In genomic region chr10:119290301-119291036, GRCh38 we compare ENCODE assay signal across 10 cellular contexts.
DNase-seq lines count a peak whose midpoint lies in the region; ATAC-seq and TF ChIP-seq lines count a peak whose summit lies in the region.
"Had no signal": no experiment of that assay in that cellular context is flagged by ENCODE, and none has a peak within 500 bp of the region (broad histone marks: within the 10 kb centered on the region; RNA-seq: fewer than 3 reads in every experiment).

No MANE protein-coding gene starts in this region.

- peak in 3 of 9 donors; percentile 14 to 32 (median 18) for TF ChIP-seq CTCF in heart right ventricle (IDR thresholded peaks at IDR 0.05)
- peak; percentile 28 for TF ChIP-seq CTCF in cardiac fibroblast (IDR thresholded peaks at IDR 0.05; ENCODE audit: low read depth, low read length)
- no peak for TF ChIP-seq CTCF in GM20000 (IDR thresholded peaks at IDR 0.05; ENCODE audit: extremely low read depth, missing control alignments)

- H3K9me3 ChIP-seq in heart right ventricle, result no peaks in the 10 kb centered on the region

- intact Hi-C loops in heart right ventricle (cut with DNase I) (loop anchor here in 1 of 10 donors (10.0 kb wide), 1 partner anchor 76 kb away; no protein-coding TSS in a partner anchor), Right ventricle myocardium inferior (cut with DNase I) (no loop called here)

- H3K27me3 ChIP-seq in heart right ventricle, result no peaks in the 10 kb centered on the region

- peak in 5 of 8 donors; percentile 6 to 30 (median 10) for ATAC-seq in heart right ventricle
- no peak for ATAC-seq in Right ventricle myocardium inferior

- H3K27ac ChIP-seq in heart right ventricle, result peak overlapping the region in 9 of 10 donors; percentile 14 to 81 (median 56)

- H3K4me3 ChIP-seq in heart right ventricle (no peak overlapping the region), cardiac fibroblast (replicated peaks in 1 of 2; ENCODE audit: low read depth in 2 of 2, low read length in 2 of 2) (no peak overlapping the region)

- H3K36me3 ChIP-seq in heart right ventricle, result peaks cover 0 to 3% (median 0%) of the 10 kb centered on the region in 9 donors

- 60 to 63% methylated on average over 9 to 12 of the region's 12 CpGs for WGBS in heart right ventricle, 2 donors

- peaks cover 22 to 88% (median 70%) of the 10 kb centered on the region in 9 donors for H3K4me1 ChIP-seq in heart right ventricle

- peak in 1 of 2 donors; percentile 58 for DNase-seq in heart right ventricle
- DNase-seq in Right ventricle myocardium inferior (ENCODE audit: missing footprints), result no peak
- DNase-seq in cardiac fibroblast (ENCODE audit: low read depth in 2 of 2), result peak in 1 of 2 donors; percentile 41
- DNase-seq in medulla oblongata (ENCODE audit: extremely low spot score), result peak; percentile 34
- DNase-seq in GM20000 (ENCODE audit: low spot score), result no peak
- DNase-seq in RKO (ENCODE audit: low spot score), result no peak
- no peak for DNase-seq in NCI-H1417 treated with DMSO at 0.1 percent for 48 hours (lab: John Stamatoyannopoulos, UW)
- no peak for DNase-seq in SHP77 (lab: John Stamatoyannopoulos, UW)
- DNase-seq: COR-L47; effector CD4-positive, alpha-beta T cell had no signal
